ENCODE assay signal across 18 cellular contexts in genomic region chr6:151914475-151914874, GRCh38.
A peak's percentile ranks its signal among the peaks of the same experiment; 100 is the strongest.
DNase-seq lines count a peak whose midpoint lies in the region; ATAC-seq, FAIRE-seq and TF ChIP-seq lines count a peak whose summit lies in the region.
"Had no signal": no experiment of that assay in that cellular context is flagged by ENCODE, and none has a peak within 500 bp of the region (broad histone marks: within the 10 kb centered on the region; RNA-seq: fewer than 3 reads in every experiment).

No MANE protein-coding gene starts in this region.

- no peak for FAIRE-seq in urothelium cell line (lab: Jason Lieb, UNC)
- FAIRE-seq: islet of Langerhans had no signal

- TF ChIP-seq CTCF in HCT116 (IDR thresholded peaks at IDR 0.05 in 2 of 3, conservative IDR thresholded peaks at IDR 0.05 in 1 of 3; ENCODE audit: borderline replicate concordance in 1 of 3, insufficient read depth in 1 of 3, low read depth in 2 of 3, low read length in 2 of 3): no peak
- TF ChIP-seq CTCF in RWPE1 (conservative IDR thresholded peaks at IDR 0.05; ENCODE audit: low read depth): no peak
- no peak for TF ChIP-seq CTCF in fibroblast of lung (conservative IDR thresholded peaks at IDR 0.05 in 1 of 2, IDR thresholded peaks at IDR 0.05 in 1 of 2; ENCODE audit: low read depth in 1 of 2, low read length in 2 of 2)

- H3K27me3 ChIP-seq in HCT116 (ENCODE audit: insufficient read depth, low read length) (no peaks in the 10 kb centered on the region), fibroblast of lung (ENCODE audit: control insufficient read depth, insufficient read depth, low read length) (no peaks in the 10 kb centered on the region)
- H3K27me3 ChIP-seq: adrenal gland, BLaER1, testis had no signal

- H3K9ac ChIP-seq in HCT116 (ENCODE audit: low read length) (no peak overlapping the region), fibroblast of lung (ENCODE audit: insufficient read depth, low read length) (no peak overlapping the region)
- H3K9ac ChIP-seq: BLaER1 had no signal

- H3K79me2 ChIP-seq in HCT116 (ENCODE audit: insufficient read depth, low read length): no peaks in the 10 kb centered on the region
- no peaks in the 10 kb centered on the region for H3K79me2 ChIP-seq in fibroblast of lung (ENCODE audit: control insufficient read depth, insufficient read depth, low read length)

- no peak for TF ChIP-seq POLR2A in HCT116 (IDR thresholded peaks at IDR 0.05; ENCODE audit: borderline replicate concordance, extremely low read depth, insufficient read depth, insufficient read length)

- H3K36me3 ChIP-seq in HCT116 (ENCODE audit: control insufficient read depth in 1 of 2, insufficient read depth in 2 of 2, low read length in 2 of 2): no peaks in the 10 kb centered on the region
- H3K36me3 ChIP-seq in fibroblast of lung (ENCODE audit: control insufficient read depth, insufficient read depth, low read length): no peaks in the 10 kb centered on the region
- H3K36me3 ChIP-seq: adrenal gland, BLaER1, HAP-1, prostate gland had no signal

- CTCF ChIA-PET in HCT116 (lab: Charles Lee): no interaction called here
- CTCF ChIA-PET in RWPE1 (lab: Yijun Ruan, JAX): no interaction called here

- intact Hi-C loops in HCT116 (cut with micrococcal nuclease): no loop called here

- no peak for TF ChIP-seq RAD21 in HCT116 (IDR thresholded peaks at IDR 0.05; ENCODE audit: low read depth)

- DNase-seq in HCT116 (ENCODE audit: low read depth, low spot score) (no peak), RWPE1 (ENCODE audit: low spot score) (peak; percentile 22), fibroblast of lung (ENCODE audit: low read depth in 2 of 2) (peak; percentile 0 to 10), urothelium cell line (ENCODE audit: low spot score) (peak; percentile 38), NAMALWA (ENCODE audit: low spot score) (no peak)
- DNase-seq in stimulated activated CD4-positive, alpha-beta T cell treated with anti-CD3 and anti-CD28 coated beads, Interleukin-2, amount 100 ng/mL, for 24 hours: no peak
- DNase-seq: adrenal gland, cerebellar nuclear complex, head of caudate nucleus, NCI-H1694, SIG-M5, T-helper 17 cell, testis had no signal

- H3K9me3 ChIP-seq in HCT116 (ENCODE audit: control insufficient read depth in 1 of 2, insufficient read depth in 1 of 2, low read depth in 1 of 2, low read length in 2 of 2) (no peaks in the 10 kb centered on the region), fibroblast of lung (ENCODE audit: control insufficient read depth, insufficient read depth, low read depth, low read length) (no peaks in the 10 kb centered on the region)
- H3K9me3 ChIP-seq: adrenal gland, BLaER1, HAP-1, prostate gland, testis had no signal

- peak overlapping the region; percentile 18; the same call in 1 of the 2 replicates for H3K4me2 ChIP-seq in HCT116 (ENCODE audit: low read length)
- no peak overlapping the region for H3K4me2 ChIP-seq in fibroblast of lung (ENCODE audit: extremely low read depth, insufficient read depth, low read length)
- H3K4me2 ChIP-seq: BLaER1 had no signal

- no peaks in the 10 kb centered on the region for H3K9me2 ChIP-seq in HCT116 (ENCODE audit: insufficient read depth)

- no peak overlapping the region for H3K27ac ChIP-seq in HCT116 (ENCODE audit: low read depth, low read length)
- no peak overlapping the region for H3K27ac ChIP-seq in RWPE1
- no peak overlapping the region for H3K27ac ChIP-seq in fibroblast of lung (ENCODE audit: insufficient read depth, low read length)
- H3K27ac ChIP-seq: adrenal gland, BLaER1, prostate gland, testis had no signal

- POLR2A ChIA-PET in HCT116 (lab: Charles Lee): interaction anchor here (1.3 kb wide), 1 partner anchor 12 kb away, joined by 3 read pairs; no protein-coding TSS in a partner anchor
- POLR2A ChIA-PET in RWPE1 (lab: Yijun Ruan, JAX; ENCODE audit: low non-redundant PET): no interaction called here

- peaks cover 0 to 22% of the 10 kb centered on the region in 2 experiments; a peak in 2 of 4 replicates for H3K4me1 ChIP-seq in HCT116 (ENCODE audit: control insufficient read depth in 1 of 2, insufficient read depth in 2 of 2, low read length in 2 of 2)
- no peaks in the 10 kb centered on the region for H3K4me1 ChIP-seq in fibroblast of lung (ENCODE audit: control insufficient read depth, extremely low read depth, insufficient read depth, low read length)
- H3K4me1 ChIP-seq: adrenal gland, BLaER1, HAP-1, prostate gland had no signal

- BruUV-seq in HCT116 (replicated peaks; lab: Mats Ljungman, UMichigan): no TSS peak

- H4K20me1 ChIP-seq in HCT116 (ENCODE audit: insufficient read depth) (no peaks in the 10 kb centered on the region), fibroblast of lung (ENCODE audit: control insufficient read depth, extremely low read depth, insufficient read depth, low read length) (no peaks in the 10 kb centered on the region)
- H4K20me1 ChIP-seq: BLaER1 had no signal

- H3K4me3 ChIP-seq in HCT116 (replicated peaks in 1 of 2; ENCODE audit: low read depth in 1 of 2, low read length in 2 of 2) (no peak overlapping the region), fibroblast of lung (replicated peaks in 1 of 4; ENCODE audit: control extremely low read depth in 1 of 4, insufficient read depth in 1 of 4, low read depth in 3 of 4, low read length in 4 of 4) (no peak overlapping the region)
- H3K4me3 ChIP-seq: adrenal gland, BLaER1, HAP-1, prostate gland, testis had no signal

- H2AFZ ChIP-seq in HCT116 (ENCODE audit: low read depth, low read length, poor library complexity, severe bottlenecking) (peak overlapping the region; percentile 50), fibroblast of lung (ENCODE audit: low read length) (no peak overlapping the region)

- peak; percentile 49; the same call in 1 of the 2 replicates for ATAC-seq in HCT116
- no peak for ATAC-seq in HG03571 (IDR thresholded peaks at IDR 0.05; ENCODE audit: unreplicated experiment)
- ATAC-seq: T-helper 17 cell had no signal

- RAD21 ChIA-PET in HCT116 (lab: Charles Lee; ENCODE audit: low non-redundant PET in 1 of 2, low total read pairs in 2 of 2, uncharacterized antibody in 2 of 2, unreplicated experiment in 2 of 2): no interaction called here

TF ChIP-seq in HCT116, 20 proteins besides CTCF, POLR2A, EP300 and RAD21:
- TF ChIP-seq JUND (IDR thresholded peaks at IDR 0.05) (0 out of 2 replicates have a peak, but pooled peaks have one; percentile 36), MAX (IDR thresholded peaks at IDR 0.05) (no peak), EGR1 (IDR thresholded peaks at IDR 0.05; ENCODE audit: low read depth) (no peak), TCF7L2 (IDR thresholded peaks at IDR 0.05; ENCODE audit: borderline replicate concordance, extremely low read depth, insufficient read depth, insufficient read length) (no peak), ZFX (IDR thresholded peaks at IDR 0.05) (no peak), FOSL1 (IDR thresholded peaks at IDR 0.05; ENCODE audit: low read depth) (peak; percentile 43; the same call in 1 of the 2 replicates)
TF ChIP-seq in HCT116: peak in this region for 2.

Comparison
In these comparisons a context has a peak if more than half of its experiments do, and no peak if none do; other contexts are left out.
1. DNase-seq: peak in RWPE1 (single experiment), fibroblast of lung (2 of 2) and urothelium cell line (single experiment); none in HCT116 (single experiment), NAMALWA (single experiment) and stimulated activated CD4-positive, alpha-beta T cell treated with anti-CD3 and anti-CD28 coated beads, Interleukin-2, amount 100 ng/mL, for 24 hours (0 of 2).